Comparison of ENCODE assay signal across 1 cellular context in genomic region chr3:114892880-114893279, GRCh38.
TF ChIP-seq lines count a peak whose summit lies in the region.

No MANE protein-coding gene starts in this region.

TF ChIP-seq in HepG2, 621 proteins besides CTCF, POLR2A, EP300 and RAD21 (continued from another document):
- TF ChIP-seq ZFP91 (CRISPR knock-in tag; IDR thresholded peaks at IDR 0.05; ENCODE audit: borderline replicate concordance) (no peak), ZBTB26 (CRISPR knock-in tag; IDR thresholded peaks at IDR 0.05; ENCODE audit: borderline replicate concordance) (no peak)
